20 cellular contexts compared by ENCODE assay signal in genomic region chr6:123589973-123590372, GRCh38. TPM values are rescaled to one million over a fixed set of nuclear protein-coding genes. Genes with fewer than 3 reads are reported as not detected.
DNase-seq lines count a peak whose midpoint lies in the region; ATAC-seq, FAIRE-seq and TF ChIP-seq lines count a peak whose summit lies in the region.
"Had no signal": no experiment of that assay in that cellular context is flagged by ENCODE, and none has a peak within 500 bp of the region (broad histone marks: within the 10 kb centered on the region; RNA-seq: fewer than 3 reads in every experiment).

No MANE protein-coding gene starts in this region.

- in situ Hi-C loops in K562 (cut with MboI) = no loop called here

- H3K9me3 ChIP-seq in K562 (replicated peaks; ENCODE audit: control insufficient read depth, insufficient read depth, low read depth, low read length) = no peaks in the 10 kb centered on the region
- H3K9me3 ChIP-seq: A549, BLaER1 had no signal

- TF ChIP-seq RAD21 in K562 (CRISPR knock-in tag; conservative IDR thresholded peaks at IDR 0.05 in 1 of 2, IDR thresholded peaks at IDR 0.05 in 1 of 2) = no peak

- H3K4me3 ChIP-seq in K562 (no peak overlapping the region), mesendoderm (ENCODE audit: low read length) (no peak overlapping the region)
- H3K4me3 ChIP-seq: A549, BLaER1 had no signal

- H3K56ac ChIP-seq in mesendoderm (ENCODE audit: low read length) = peak overlapping the region; percentile 42

- no peak overlapping the region for H2BK120ac ChIP-seq in mesendoderm (ENCODE audit: low read depth, low read length)

- H3K27ac ChIP-seq in K562 (ENCODE audit: extremely low read depth, low read depth, low read length) = no peak overlapping the region
- H3K27ac ChIP-seq in mesendoderm (ENCODE audit: low read depth, low read length) = no peak overlapping the region
- H3K27ac ChIP-seq: 22Rv1, A549, BLaER1 had no signal

- WGBS in K562 (ENCODE audit: insufficient coverage, low coverage, missing lambda C conversion rate) = 8% methylated on average over 5 of the region's 5 CpGs
- WGBS in mesendoderm (ENCODE audit: extremely low coverage, insufficient coverage, low lambda C conversion rate) = no CpG with 5 or more reads among the region's 5 CpGs

- no peak overlapping the region for H3K23ac ChIP-seq in mesendoderm (ENCODE audit: low read length)

- H3K27me3 ChIP-seq in K562 (ENCODE audit: control insufficient read depth in 2 of 2, insufficient read depth in 2 of 2, low read length in 2 of 2) (no peaks in the 10 kb centered on the region), mesendoderm (ENCODE audit: insufficient read depth, low read length, poor library complexity) (no peaks in the 10 kb centered on the region)
- H3K27me3 ChIP-seq: BLaER1 had no signal

- H2BK5ac ChIP-seq in mesendoderm (ENCODE audit: low read length) = peak overlapping the region; percentile 84

- H3K36me3 ChIP-seq in K562 (ENCODE audit: control insufficient read depth, insufficient read depth, low read length) (no peaks in the 10 kb centered on the region), mesendoderm (ENCODE audit: control insufficient read depth, insufficient read depth, low read length) (no peaks in the 10 kb centered on the region)
- H3K36me3 ChIP-seq: BLaER1 had no signal

- peak; percentile 11 for DNase-seq in NCI-H146 (lab: John Stamatoyannopoulos, UW)
- DNase-seq in NCI-H146 treated with DMSO at 0.1 percent for 48 hours (lab: John Stamatoyannopoulos, UW; ENCODE audit: unreplicated experiment) = no peak
- DNase-seq in K562 (ENCODE audit: extremely low read depth in 1 of 4, low spot score in 3 of 4) = peak in 1 of 4 experiments; percentile 9
- peak; percentile 44 for DNase-seq in mesendoderm
- no peak for DNase-seq in Right ventricle myocardium inferior (ENCODE audit: missing footprints)
- DNase-seq in NCI-H526 (lab: John Stamatoyannopoulos, UW) = no peak
- DNase-seq: CD4-positive, alpha-beta memory T cell; DMS153; DMS79; GDM1; IMR-90; KBM-7 had no signal

- BruUV-seq in K562 (replicated peaks; lab: Mats Ljungman, UMichigan) = no TSS peak

- no peak overlapping the region for H2AK5ac ChIP-seq in mesendoderm (ENCODE audit: low read length)

- no peaks in the 10 kb centered on the region for H3K9me1 ChIP-seq in K562 (ENCODE audit: control insufficient read depth, insufficient read depth, low read length)

- POLR2A ChIA-PET in K562 (lab: Yijun Ruan, JAX) = interaction anchor here (0.8 kb wide), 1 partner anchor 10 kb away, joined by 4 read pairs; no protein-coding TSS in a partner anchor

- TF ChIP-seq CTCF in K562 (IDR thresholded peaks at IDR 0.05 in 2 of 3, conservative IDR thresholded peaks at IDR 0.05 in 1 of 3; ENCODE audit: insufficient read depth in 2 of 3, low read depth in 1 of 3, low read length in 3 of 3) = no peak

- H3K9ac ChIP-seq in K562 (ENCODE audit: insufficient read depth in 1 of 2, low read depth in 2 of 2, low read length in 2 of 2) (no peak overlapping the region), mesendoderm (ENCODE audit: low read length) (no peak overlapping the region)
- H3K9ac ChIP-seq: BLaER1 had no signal

- ATAC-seq in K562 (no peak), Right ventricle myocardium inferior (no peak), HG03175 (IDR thresholded peaks at IDR 0.05; ENCODE audit: unreplicated experiment) (no peak)
- ATAC-seq: A549, HCT116 had no signal

- H3K4ac ChIP-seq in mesendoderm (ENCODE audit: low read depth, low read length) = no peak overlapping the region

- no peak overlapping the region for H2AFZ ChIP-seq in K562 (ENCODE audit: low read depth, low read length)

- H3K4me1 ChIP-seq in K562 (replicated peaks in 1 of 2; ENCODE audit: control insufficient read depth in 2 of 2, insufficient read depth in 2 of 2, low read length in 2 of 2) (no peaks in the 10 kb centered on the region; a peak in 1 of 5 replicates), mesendoderm (ENCODE audit: control insufficient read depth, low read depth, low read length) (peaks cover 3% of the 10 kb centered on the region)
- H3K4me1 ChIP-seq: A549, BLaER1 had no signal

- no peak for FAIRE-seq in K562 (lab: Jason Lieb, UNC)
- FAIRE-seq: A549 had no signal

- no peaks in the 10 kb centered on the region for H3K79me2 ChIP-seq in K562 (ENCODE audit: control insufficient read depth, insufficient read depth, low read length)
- peaks cover 7% of the 10 kb centered on the region for H3K79me2 ChIP-seq in mesendoderm (ENCODE audit: control insufficient read depth, insufficient read depth, low read length)

- no peak for TF ChIP-seq POLR2A in K562 (conservative IDR thresholded peaks at IDR 0.05)

- H4K20me1 ChIP-seq in K562 (replicated peaks; ENCODE audit: control insufficient read depth, insufficient read depth, low read length) = no peaks in the 10 kb centered on the region
- H4K20me1 ChIP-seq: BLaER1 had no signal

- no peak overlapping the region for H3K4me2 ChIP-seq in K562 (ENCODE audit: insufficient read depth, low read length)
- no peak overlapping the region for H3K4me2 ChIP-seq in mesendoderm (ENCODE audit: low read length)
- H3K4me2 ChIP-seq: A549, BLaER1 had no signal

- no peak overlapping the region for H3K18ac ChIP-seq in mesendoderm (ENCODE audit: low read length)

- CTCF ChIA-PET in K562 (lab: Yijun Ruan, JAX; ENCODE audit: low intra/inter-chr PET ratio) = no interaction called here

- no peak overlapping the region for H2BK15ac ChIP-seq in mesendoderm (replicated peaks; ENCODE audit: low read depth)

- intact Hi-C loops in K562 (cut with micrococcal nuclease) (no loop called here), Right ventricle myocardium inferior (cut with DNase I) (no loop called here)

- H4K5ac ChIP-seq in mesendoderm (ENCODE audit: low read length) = no peak overlapping the region

- H3K79me1 ChIP-seq in mesendoderm (ENCODE audit: low read length) = no peaks in the 10 kb centered on the region

- no peak for TF ChIP-seq EP300 in K562 (IDR thresholded peaks at IDR 0.05; ENCODE audit: low read length)

- no peak overlapping the region for H4K8ac ChIP-seq in mesendoderm (ENCODE audit: low read depth, low read length)

TF ChIP-seq in K562, 482 proteins besides CTCF, POLR2A, EP300 and RAD21:
- TF ChIP-seq CBFA2T3 (IDR thresholded peaks at IDR 0.05) (peak; percentile 15; the same call in 1 of the 2 replicates), CC2D1A (IDR thresholded peaks at IDR 0.05) (peak; percentile 87; the same call in 1 of the 2 replicates), ZBTB5 (IDR thresholded peaks at IDR 0.05) (peak; percentile 84), CBFA2T2 (conservative IDR thresholded peaks at IDR 0.05) (no peak), HINFP (tag; conservative IDR thresholded peaks at IDR 0.05; ENCODE audit: low read depth) (peak; percentile 90)

RNA-seq across cellular contexts. Expression of gene TRDN, which starts 46.8 kb away (rescaled TPM):
- 0.42 and 2.1 TPM in 2 replicates for total RNA-seq in K562 (2011; cell fraction: chromatin; rRNA removed; ENCODE audit: low replicate concordance)
- total RNA-seq in K562 (2011; cell fraction: nucleolus; rRNA removed) = 0.17 and 0.26 TPM in 2 replicates
- 0.73 and 1.7 TPM in 2 replicates for total RNA-seq in K562 (2011; cell fraction: nucleoplasm; rRNA removed)
- total RNA-seq in K562 (2014; rRNA removed) = 0.05 and 0.12 TPM in 2 replicates
- 0.15 and 0.19 TPM in 2 replicates for total RNA-seq in K562 (2014; rRNA removed; fragmentation: Illumina TruSeq; extraction: Trizol)
- 0.29 and 0.30 TPM in 2 replicates for total RNA-seq in K562 (2015; rRNA removed; fragmentation: Illumina TruSeq; extraction: Trizol)
- total RNA-seq in K562 (2021) = 0.13 and 0.20 TPM in 2 replicates
- 0.04 and 0.50 TPM in 2 replicates for polyA plus RNA-seq in K562 (2011; rRNA removed)
- polyA plus RNA-seq in K562 (2011; cell fraction: cytosol; rRNA removed) = 0.01 and 0.04 TPM in 2 replicates
- polyA plus RNA-seq in K562 (2011; cell fraction: nucleus; rRNA removed) = 0.18 and 0.92 TPM in 2 replicates
- polyA plus RNA-seq in K562 (2012) = 0.16 and 0.29 TPM in 2 replicates
- polyA plus RNA-seq in K562 (2014; fragmentation: Illumina TruSeq; extraction: Trizol) = 0.14 and 0.16 TPM in 2 replicates
- polyA plus RNA-seq in K562 (2014; fragmentation: Nextera tagmentation; extraction: Ambion mirVana) = under 1 TPM; 0.14 to 0.34 TPM
- 0.09 TPM in 2 replicates for polyA plus RNA-seq in K562 (2014; rRNA removed)
- 0.14 TPM in 1 of 2 replicates, not detected in the other for polyA minus RNA-seq in K562 (2011; rRNA and poly(A)+ RNA removed)
- polyA minus RNA-seq in K562 (2011; cell fraction: cytosol; rRNA and poly(A)+ RNA removed) = not detected in 2 replicates
- 0.27 TPM in 1 of 2 replicates, not detected in the other for polyA minus RNA-seq in K562 (2011; cell fraction: nucleus; rRNA and poly(A)+ RNA removed)
- 123 TPM for polyA plus RNA-seq in mesendoderm (2013, experiment 1 of 2)
- polyA plus RNA-seq in mesendoderm (2013, experiment 2 of 2) = 118 TPM
- 394 TPM for total RNA-seq in Right ventricle myocardium inferior
- total RNA-seq: CD4-positive, alpha-beta memory T cell; HT1080; IMR-90 had no signal
- polyA plus RNA-seq: A549; AG04450; CD14-positive monocyte; CD4-positive, alpha-beta memory T cell; IMR-90 had no signal

Comparison
In these comparisons a context has a peak if more than half of its experiments do, and no peak if none do; other contexts are left out.
1. DNase-seq: peak in NCI-H146 (single experiment) and mesendoderm (single experiment); none in NCI-H146 treated with DMSO at 0.1 percent for 48 hours (single experiment), Right ventricle myocardium inferior (single experiment) and NCI-H526 (0 of 2).
2. RNA of gene TRDN, which starts 46.8 kb away (total RNA-seq): 394 TPM in Right ventricle myocardium inferior (single experiment); 0.05 to 2.1 TPM in K562; every median in the first group is over 100 times any median in the second.